16 cellular contexts compared by ENCODE assay signal in the genomic region with DNA sequence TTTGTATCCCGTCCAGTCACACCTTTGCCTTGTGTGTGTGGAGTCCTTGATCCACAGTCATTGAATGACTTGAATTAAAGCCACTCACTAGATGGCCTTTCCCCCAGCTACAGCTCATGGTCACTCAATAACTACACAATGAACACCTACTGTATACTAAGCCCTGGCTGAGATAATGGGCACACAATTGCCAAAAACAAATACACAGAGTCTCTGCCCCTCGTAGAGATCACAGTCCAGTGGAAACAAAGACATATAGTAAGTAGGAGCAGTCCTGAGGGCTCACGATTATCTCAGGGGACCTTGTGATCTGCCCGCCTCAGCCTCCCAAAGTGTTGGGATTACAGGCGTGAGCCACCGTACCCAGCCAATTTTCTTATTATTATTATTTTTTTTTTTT. TPM values are rescaled to one million over a fixed set of nuclear protein-coding genes. Genes with fewer than 3 reads are reported as not detected.
DNase-seq lines count a peak whose midpoint lies in the region; ATAC-seq and TF ChIP-seq lines count a peak whose summit lies in the region.
"Had no signal": no experiment of that assay in that cellular context is flagged by ENCODE, and none has a peak within 500 bp of the region (broad histone marks: within the 10 kb centered on the region; RNA-seq: fewer than 3 reads in every experiment).

No MANE protein-coding gene starts in this region.

- H3K4me1 ChIP-seq in IMR-90 (ENCODE audit: control insufficient read depth, insufficient read depth, low read length): peaks cover 11% of the 10 kb centered on the region
- H3K4me1 ChIP-seq in colonic mucosa: peaks cover 37% of the 10 kb centered on the region

- no peaks in the 10 kb centered on the region for H3K9me3 Mint-ChIP-seq in activated CD4-positive, alpha-beta T cell treated with anti-CD3 and anti-CD28 coated beads, Interleukin-2, amount 10 ng/mL, durations not matched to agents 7 days and 5 days
- H3K9me3 Mint-ChIP-seq in endothelial cell (ENCODE audit: unreplicated experiment): no peaks in the 10 kb centered on the region

- H3K4me3 ChIP-seq in IMR-90 (ENCODE audit: insufficient read depth, low read depth, low read length) (no peak overlapping the region), colonic mucosa (no peak overlapping the region)
- H3K4me3 ChIP-seq: mucosa of descending colon had no signal

- H3K79me1 ChIP-seq in IMR-90 (ENCODE audit: low read depth in 1 of 2, low read length in 2 of 2): no peaks in the 10 kb centered on the region

- peaks cover 3% of the 10 kb centered on the region for H3K36me3 Mint-ChIP-seq in activated CD4-positive, alpha-beta T cell treated with anti-CD3 and anti-CD28 coated beads, Interleukin-2, amount 10 ng/mL, durations not matched to agents 7 days and 5 days (ENCODE audit: low read depth)
- no peaks in the 10 kb centered on the region for H3K36me3 Mint-ChIP-seq in endothelial cell (ENCODE audit: low read depth, unreplicated experiment)

- H3K23ac ChIP-seq in IMR-90 (ENCODE audit: low read depth, low read length): no peak overlapping the region

- H3K14ac ChIP-seq in IMR-90 (replicated peaks; ENCODE audit: low read depth, low read length): no peak overlapping the region

- CTCF ChIA-PET in activated CD4-positive, alpha-beta T cell treated with anti-CD3 and anti-CD28 coated beads, Interleukin-2, amount 10 ng/mL, durations not matched to agents 7 days and 5 days (lab: Charles Lee): interaction anchor here (1.0 to 1.5 kb wide), 3 partner anchors 12 to 33 kb away, joined by 3 to 4 read pairs (median 3); no protein-coding TSS in a partner anchor
- CTCF ChIA-PET in IMR-90 (lab: Yijun Ruan, JAX): interaction anchor here (0.6 kb wide), 1 partner anchor 65 kb away, joined by 3 read pairs; no protein-coding TSS in a partner anchor

- H3K56ac ChIP-seq in IMR-90 (ENCODE audit: extremely low read depth, insufficient read depth, low read length): no peak overlapping the region

- no peaks in the 10 kb centered on the region for H3K27me3 Mint-ChIP-seq in activated CD4-positive, alpha-beta T cell treated with anti-CD3 and anti-CD28 coated beads, Interleukin-2, amount 10 ng/mL, durations not matched to agents 7 days and 5 days
- H3K27me3 Mint-ChIP-seq in endothelial cell (ENCODE audit: unreplicated experiment): peaks cover 4% of the 10 kb centered on the region

- no peak overlapping the region for H2AFZ ChIP-seq in IMR-90 (replicated peaks; ENCODE audit: low read length, poor library complexity)

- peak overlapping the region; percentile 47 for H2AK9ac ChIP-seq in IMR-90 (replicated peaks; ENCODE audit: low read depth, low read length, poor library complexity)

- H3K4me3 Mint-ChIP-seq in activated CD4-positive, alpha-beta T cell treated with anti-CD3 and anti-CD28 coated beads, Interleukin-2, amount 10 ng/mL, durations not matched to agents 7 days and 5 days: no peak overlapping the region
- no peak overlapping the region for H3K4me3 Mint-ChIP-seq in endothelial cell (ENCODE audit: unreplicated experiment)

- H3K27ac Mint-ChIP-seq in activated CD4-positive, alpha-beta T cell treated with anti-CD3 and anti-CD28 coated beads, Interleukin-2, amount 10 ng/mL, durations not matched to agents 7 days and 5 days: peak overlapping the region; percentile 36
- H3K27ac Mint-ChIP-seq in endothelial cell (ENCODE audit: unreplicated experiment): peak overlapping the region; percentile 48

- ATAC-seq in IMR-90 (ENCODE audit: low read depth): no peak
- ATAC-seq in HG03280 (IDR thresholded peaks at IDR 0.05; ENCODE audit: unreplicated experiment): no peak
- no peak for ATAC-seq in GM19324 (IDR thresholded peaks at IDR 0.05; ENCODE audit: low FRiP score, unreplicated experiment)
- ATAC-seq: activated CD4-positive, CD25-positive, alpha-beta regulatory T cell treated with anti-CD3 and anti-CD28 coated beads, Interleukin-2, amount 50 U/mL, for 24 hours; foreskin keratinocyte; mucosa of descending colon; PC-3 had no signal

- TF ChIP-seq RAD21 in IMR-90 (IDR thresholded peaks at IDR 0.05; ENCODE audit: low read length): no peak

- no peaks in the 10 kb centered on the region for H3K9me3 ChIP-seq in IMR-90 (ENCODE audit: control insufficient read depth, insufficient read depth, low read length)
- H3K9me3 ChIP-seq in colonic mucosa: no peaks in the 10 kb centered on the region
- H3K9me3 ChIP-seq: mucosa of descending colon had no signal

- DNase-seq in activated CD4-positive, alpha-beta T cell treated with anti-CD3 and anti-CD28 coated beads, Interleukin-2, amount 10 ng/mL, durations not matched to agents 7 days and 5 days: no peak
- no peak for DNase-seq in activated CD4-positive, alpha-beta T cell treated with anti-CD3 and anti-CD28 coated beads, Interleukin-2, amount 50 U/mL, for 48 hours
- DNase-seq in IMR-90 (no peak), endothelial cell (ENCODE audit: low spot score) (no peak), substantia nigra (lab: John Stamatoyannopoulos, UW) (no peak), colonic mucosa (no peak)
- DNase-seq: activated T-cell treated with anti-CD3 and anti-CD28 coated beads, Interleukin-2, amount 50 U/mL, for 48 hours; foreskin keratinocyte; NCI-H1694; PC-3; stimulated activated CD4-positive, alpha-beta T cell treated with anti-CD3 and anti-CD28 coated beads, Interleukin-15, amount 100 ng/mL, for 24 hours; SW 1271 had no signal

- no peak overlapping the region for H2BK15ac ChIP-seq in IMR-90 (ENCODE audit: low read depth, low read length)

- in situ Hi-C loops in IMR-90 (cut with MboI; ENCODE audit: low sequenced_read_pairs): no loop called here

- no peak overlapping the region for H4K5ac ChIP-seq in IMR-90 (ENCODE audit: low read depth, low read length)

- TF ChIP-seq POLR2A in IMR-90 (IDR thresholded peaks at IDR 0.05; ENCODE audit: low read depth, low read length): no peak

- peaks cover 81% of the 10 kb centered on the region for H3K4me1 Mint-ChIP-seq in activated CD4-positive, alpha-beta T cell treated with anti-CD3 and anti-CD28 coated beads, Interleukin-2, amount 10 ng/mL, durations not matched to agents 7 days and 5 days
- peaks cover 27% of the 10 kb centered on the region for H3K4me1 Mint-ChIP-seq in endothelial cell (ENCODE audit: unreplicated experiment)

- intact Hi-C loops in IMR-90 (cut with micrococcal nuclease) (no loop called here), colonic mucosa (cut with DNase I) (no loop called here)

- H3K4ac ChIP-seq in IMR-90 (ENCODE audit: low read depth, low read length): no peak overlapping the region

- H3K4me2 ChIP-seq in IMR-90 (ENCODE audit: low read depth, low read length): no peak overlapping the region

- peak overlapping the region; percentile 57; the same call in 1 of the 2 replicates for H2AK5ac ChIP-seq in IMR-90 (ENCODE audit: low read depth, low read length)

- 100% methylated on average over 1 of the region's 6 CpGs; no CpG with 5 or more reads in 1 of the 2 experiments for WGBS in IMR-90 (ENCODE audit: extremely low coverage in 2 of 2, insufficient read length in 1 of 2), 2 experiments

- H3K9me1 ChIP-seq in IMR-90 (ENCODE audit: insufficient read depth, low read length): no peaks in the 10 kb centered on the region; the same call in 1 of the 2 replicates

- POLR2A ChIA-PET in activated CD4-positive, alpha-beta T cell treated with anti-CD3 and anti-CD28 coated beads, Interleukin-2, amount 10 ng/mL, durations not matched to agents 7 days and 5 days (lab: Charles Lee): no interaction called here
- POLR2A ChIA-PET in IMR-90 (lab: Charles Lee; ENCODE audit: unreplicated experiment): no interaction called here

- H3K9ac ChIP-seq in IMR-90 (ENCODE audit: low read depth, low read length): no peak overlapping the region
- H3K9ac ChIP-seq in colonic mucosa (ENCODE audit: low read depth in 2 of 2, low read length in 2 of 2): no peak overlapping the region

- BruUV-seq in IMR-90 (replicated peaks; lab: Mats Ljungman, UMichigan): no TSS peak

- H2BK20ac ChIP-seq in IMR-90 (ENCODE audit: low read depth, low read length): no peak overlapping the region

- TF ChIP-seq CTCF in IMR-90 (conservative IDR thresholded peaks at IDR 0.05; ENCODE audit: low read depth, low read length): no peak
- TF ChIP-seq CTCF in endothelial cell (IDR thresholded peaks at IDR 0.05; ENCODE audit: unreplicated experiment): no peak
- TF ChIP-seq CTCF in colonic mucosa (IDR thresholded peaks at IDR 0.05): no peak

- no peaks in the 10 kb centered on the region for H4K20me1 ChIP-seq in IMR-90 (ENCODE audit: insufficient read depth, low read length)

- H2BK5ac ChIP-seq in IMR-90 (ENCODE audit: low read depth, low read length, poor library complexity, severe bottlenecking): no peak overlapping the region

- no peak overlapping the region for H4K8ac ChIP-seq in IMR-90 (ENCODE audit: low read depth in 2 of 2, low read length in 2 of 2)

- dilution Hi-C loops in IMR-90 (cut with HindIII; ENCODE audit: low sequenced_read_pairs, unreplicated experiment): no loop called here

- no peak overlapping the region for H3K18ac ChIP-seq in IMR-90 (ENCODE audit: low read depth, low read length)

- no peaks in the 10 kb centered on the region for H3K27me3 ChIP-seq in IMR-90 (ENCODE audit: control insufficient read depth, insufficient read depth, low read length)
- H3K27me3 ChIP-seq in colonic mucosa: no peaks in the 10 kb centered on the region
- H3K27me3 ChIP-seq: foreskin keratinocyte had no signal

- 0 out of 2 replicates have a peak overlapping the region, but pooled peaks have one; percentile 9 for H2BK120ac ChIP-seq in IMR-90 (ENCODE audit: low read depth, low read length)

- H3K36me3 ChIP-seq in IMR-90 (ENCODE audit: control insufficient read depth, insufficient read depth, low read length) (no peaks in the 10 kb centered on the region), colonic mucosa (no peaks in the 10 kb centered on the region)

- H3K27ac ChIP-seq in IMR-90 (ENCODE audit: insufficient read depth, low read length) (no peak overlapping the region), substantia nigra (ENCODE audit: low read depth, low read length, poor library complexity, severe bottlenecking) (peak overlapping the region; percentile 54), colonic mucosa (no peak overlapping the region)
- H3K27ac ChIP-seq: foreskin keratinocyte had no signal

- H4K91ac ChIP-seq in IMR-90 (ENCODE audit: insufficient read depth, low read depth, low read length): no peak overlapping the region; the same call in 1 of the 2 replicates

RNA-seq across cellular contexts. Expression of a gene that starts 22.1 kb away (rescaled TPM):
- 100 to 1,000 TPM; 166 to 189 TPM for total RNA-seq in activated CD4-positive, alpha-beta T cell treated with anti-CD3 and anti-CD28 coated beads, Interleukin-2, amount 10 ng/mL, durations not matched to agents 7 days and 5 days
- total RNA-seq in IMR-90 (2012; rRNA removed) (108 and 110 TPM in 2 replicates), endothelial cell (ENCODE audit: unreplicated experiment) (32.4 TPM), colonic mucosa (100 to 1,000 TPM in 1 of 2 donors, 10 to 100 TPM in 1; 45.5 to 147 TPM)
- polyA plus RNA-seq in IMR-90 (2012; rRNA removed): 31.0 and 59.6 TPM in 2 replicates
- 38.8 and 80.6 TPM in 2 replicates for polyA plus RNA-seq in IMR-90 (2012; cell fraction: cytosol; rRNA removed)
- polyA plus RNA-seq in IMR-90 (2012; cell fraction: nucleus; rRNA removed; ENCODE audit: low replicate concordance): 80.3 and 93.3 TPM in 2 replicates

RNA-seq across cellular contexts. Expression of a gene that starts 35.6 kb away (rescaled TPM):
- 10 to 100 TPM; 24.8 to 35.6 TPM for total RNA-seq in activated CD4-positive, alpha-beta T cell treated with anti-CD3 and anti-CD28 coated beads, Interleukin-2, amount 10 ng/mL, durations not matched to agents 7 days and 5 days
- total RNA-seq in IMR-90 (2012; rRNA removed): 21.0 and 21.9 TPM in 2 replicates
- polyA plus RNA-seq in IMR-90 (2012; rRNA removed): 12.3 and 15.9 TPM in 2 replicates
- polyA plus RNA-seq in IMR-90 (2012; cell fraction: cytosol; rRNA removed): 5.2 and 5.6 TPM in 2 replicates
- polyA plus RNA-seq in IMR-90 (2012; cell fraction: nucleus; rRNA removed; ENCODE audit: low replicate concordance): 1.5 and 9.0 TPM in 2 replicates
- total RNA-seq in endothelial cell (ENCODE audit: unreplicated experiment): 32.1 TPM
- total RNA-seq in colonic mucosa: 10 to 100 TPM; 16.2 to 19.2 TPM

RNA-seq across cellular contexts. Expression of a gene that starts 35.8 kb away (rescaled TPM):
- 10 to 100 TPM; 82.9 to 87.1 TPM for total RNA-seq in activated CD4-positive, alpha-beta T cell treated with anti-CD3 and anti-CD28 coated beads, Interleukin-2, amount 10 ng/mL, durations not matched to agents 7 days and 5 days
- total RNA-seq in IMR-90 (2012; rRNA removed) (26.3 and 35.3 TPM in 2 replicates), endothelial cell (ENCODE audit: unreplicated experiment) (56.7 TPM), colonic mucosa (10 to 100 TPM; 63.2 to 85.2 TPM)
- polyA plus RNA-seq in IMR-90 (2012; rRNA removed): 17.4 and 25.2 TPM in 2 replicates
- polyA plus RNA-seq in IMR-90 (2012; cell fraction: cytosol; rRNA removed): 11.2 and 14.4 TPM in 2 replicates
- 4.8 and 19.4 TPM in 2 replicates for polyA plus RNA-seq in IMR-90 (2012; cell fraction: nucleus; rRNA removed; ENCODE audit: low replicate concordance)
